In genomic region chr3:20040476-20041196, GRCh38 we compare ENCODE assay signal across 1 cellular context.
TF ChIP-seq lines count a peak whose summit lies in the region.

No MANE protein-coding gene starts in this region.

TF ChIP-seq in HepG2, 621 proteins besides CTCF, POLR2A, EP300 and RAD21 (continues in another document):
- TF ChIP-seq SIN3A (IDR thresholded peaks at IDR 0.05; ENCODE audit: borderline replicate concordance, low read depth, low read length) (peak; percentile 22; the same call in 1 of the 2 replicates), YY1 (IDR thresholded peaks at IDR 0.05; ENCODE audit: insufficient read depth, insufficient replicate concordance, low read depth, low read length) (peak; percentile 30), GABPB1 (CRISPR knock-in tag; IDR thresholded peaks at IDR 0.05) (peak; percentile 55), RELA (CRISPR knock-in tag; IDR thresholded peaks at IDR 0.05) (no peak), HNRNPK (IDR thresholded peaks at IDR 0.05; ENCODE audit: low read depth, low read length, poor library complexity, severe bottlenecking) (peak; percentile 9), POLR2G (IDR thresholded peaks at IDR 0.05; ENCODE audit: low read depth, low read length) (no peak), ZNF883 (CRISPR knock-in tag; IDR thresholded peaks at IDR 0.05; ENCODE audit: not compliant biosample characterization) (peak; percentile 4), SMAD9 (CRISPR knock-in tag; IDR thresholded peaks at IDR 0.05) (peak; percentile 28; the same call in 1 of the 2 replicates), ELF1 (CRISPR knock-in tag; IDR thresholded peaks at IDR 0.05) (peak; percentile 68), ZNF3 (CRISPR knock-in tag; IDR thresholded peaks at IDR 0.05) (no peak), PLRG1 (conservative IDR thresholded peaks at IDR 0.05) (no peak), ARID5B (CRISPR knock-in tag; IDR thresholded peaks at IDR 0.05) (no peak), YEATS4 (CRISPR knock-in tag; IDR thresholded peaks at IDR 0.05; ENCODE audit: borderline replicate concordance) (0 out of 2 replicates have a peak, but pooled peaks have one; percentile 50), ASH2L (IDR thresholded peaks at IDR 0.05; ENCODE audit: insufficient read length, low read depth, low read length) (no peak), PHF20 (CRISPR knock-in tag; IDR thresholded peaks at IDR 0.05) (0 out of 2 replicates have a peak, but pooled peaks have one; percentile 27), ZNF558 (CRISPR knock-in tag; IDR thresholded peaks at IDR 0.05; ENCODE audit: borderline replicate concordance) (peak; percentile 31; the same call in 1 of the 2 replicates), FOXK1 (CRISPR knock-in tag; IDR thresholded peaks at IDR 0.05; ENCODE audit: borderline replicate concordance, low read depth) (no peak), ZNF101 (CRISPR knock-in tag; IDR thresholded peaks at IDR 0.05; ENCODE audit: borderline replicate concordance, low read depth) (no peak), ZNF562 (CRISPR knock-in tag; IDR thresholded peaks at IDR 0.05; ENCODE audit: borderline replicate concordance) (no peak), ZFP82 (CRISPR knock-in tag; IDR thresholded peaks at IDR 0.05; ENCODE audit: borderline replicate concordance) (0 out of 2 replicates have a peak, but pooled peaks have one; percentile 61), ZNF777 (CRISPR knock-in tag; IDR thresholded peaks at IDR 0.05) (no peak; the same call in 1 of the 2 replicates), ZNF687 (CRISPR knock-in tag; IDR thresholded peaks at IDR 0.05) (peak; percentile 51; the same call in 1 of the 2 replicates), ZNF670 (CRISPR knock-in tag; IDR thresholded peaks at IDR 0.05; ENCODE audit: borderline replicate concordance) (0 out of 2 replicates have a peak, but pooled peaks have one; percentile 39), HDAC1 (CRISPR knock-in tag; IDR thresholded peaks at IDR 0.05) (peak; percentile 33), SAP130 (CRISPR knock-in tag; IDR thresholded peaks at IDR 0.05; ENCODE audit: low read depth) (0 out of 2 replicates have a peak, but pooled peaks have one; percentile 40), SALL1 (CRISPR knock-in tag; IDR thresholded peaks at IDR 0.05) (peak; percentile 26; the same call in 1 of the 2 replicates), MAZ (IDR thresholded peaks at IDR 0.05; ENCODE audit: borderline replicate concordance, low read depth, low read length) (peak; percentile 38; the same call in 1 of the 2 replicates), MAZ (CRISPR knock-in tag; IDR thresholded peaks at IDR 0.05; ENCODE audit: low read depth) (no peak), ZNF446 (CRISPR knock-in tag; IDR thresholded peaks at IDR 0.05) (peak; percentile 57; the same call in 1 of the 2 replicates)
- TF ChIP-seq, protein P1, sequence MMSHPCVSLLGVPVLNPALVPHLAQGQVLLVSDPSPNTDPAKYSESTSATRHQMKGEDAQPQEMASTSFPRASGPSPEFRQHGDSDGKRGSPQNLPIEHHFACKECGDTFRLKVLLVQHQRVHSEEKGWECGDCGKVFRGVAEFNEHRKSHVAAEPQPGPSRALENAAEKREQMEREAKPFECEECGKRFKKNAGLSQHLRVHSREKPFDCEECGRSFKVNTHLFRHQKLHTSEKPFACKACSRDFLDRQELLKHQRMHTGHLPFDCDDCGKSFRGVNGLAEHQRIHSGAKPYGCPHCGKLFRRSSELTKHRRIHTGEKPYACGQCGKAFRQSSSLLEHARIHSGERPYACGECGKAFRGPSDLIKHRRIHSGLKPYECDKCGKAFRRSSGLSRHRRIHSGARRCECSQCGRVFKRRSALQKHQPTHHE (CRISPR knock-in tag; IDR thresholded peaks at IDR 0.05; ENCODE audit: borderline replicate concordance) = 0 out of 2 replicates have a peak, but pooled peaks have one; percentile 2
- TF ChIP-seq, protein P2, sequence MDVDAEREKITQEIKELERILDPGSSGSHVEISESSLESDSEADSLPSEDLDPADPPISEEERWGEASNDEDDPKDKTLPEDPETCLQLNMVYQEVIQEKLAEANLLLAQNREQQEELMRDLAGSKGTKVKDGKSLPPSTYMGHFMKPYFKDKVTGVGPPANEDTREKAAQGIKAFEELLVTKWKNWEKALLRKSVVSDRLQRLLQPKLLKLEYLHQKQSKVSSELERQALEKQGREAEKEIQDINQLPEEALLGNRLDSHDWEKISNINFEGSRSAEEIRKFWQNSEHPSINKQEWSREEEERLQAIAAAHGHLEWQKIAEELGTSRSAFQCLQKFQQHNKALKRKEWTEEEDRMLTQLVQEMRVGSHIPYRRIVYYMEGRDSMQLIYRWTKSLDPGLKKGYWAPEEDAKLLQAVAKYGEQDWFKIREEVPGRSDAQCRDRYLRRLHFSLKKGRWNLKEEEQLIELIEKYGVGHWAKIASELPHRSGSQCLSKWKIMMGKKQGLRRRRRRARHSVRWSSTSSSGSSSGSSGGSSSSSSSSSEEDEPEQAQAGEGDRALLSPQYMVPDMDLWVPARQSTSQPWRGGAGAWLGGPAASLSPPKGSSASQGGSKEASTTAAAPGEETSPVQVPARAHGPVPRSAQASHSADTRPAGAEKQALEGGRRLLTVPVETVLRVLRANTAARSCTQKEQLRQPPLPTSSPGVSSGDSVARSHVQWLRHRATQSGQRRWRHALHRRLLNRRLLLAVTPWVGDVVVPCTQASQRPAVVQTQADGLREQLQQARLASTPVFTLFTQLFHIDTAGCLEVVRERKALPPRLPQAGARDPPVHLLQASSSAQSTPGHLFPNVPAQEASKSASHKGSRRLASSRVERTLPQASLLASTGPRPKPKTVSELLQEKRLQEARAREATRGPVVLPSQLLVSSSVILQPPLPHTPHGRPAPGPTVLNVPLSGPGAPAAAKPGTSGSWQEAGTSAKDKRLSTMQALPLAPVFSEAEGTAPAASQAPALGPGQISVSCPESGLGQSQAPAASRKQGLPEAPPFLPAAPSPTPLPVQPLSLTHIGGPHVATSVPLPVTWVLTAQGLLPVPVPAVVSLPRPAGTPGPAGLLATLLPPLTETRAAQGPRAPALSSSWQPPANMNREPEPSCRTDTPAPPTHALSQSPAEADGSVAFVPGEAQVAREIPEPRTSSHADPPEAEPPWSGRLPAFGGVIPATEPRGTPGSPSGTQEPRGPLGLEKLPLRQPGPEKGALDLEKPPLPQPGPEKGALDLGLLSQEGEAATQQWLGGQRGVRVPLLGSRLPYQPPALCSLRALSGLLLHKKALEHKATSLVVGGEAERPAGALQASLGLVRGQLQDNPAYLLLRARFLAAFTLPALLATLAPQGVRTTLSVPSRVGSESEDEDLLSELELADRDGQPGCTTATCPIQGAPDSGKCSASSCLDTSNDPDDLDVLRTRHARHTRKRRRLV (CRISPR knock-in tag; IDR thresholded peaks at IDR 0.05) = no peak
- TF ChIP-seq, protein P3, sequence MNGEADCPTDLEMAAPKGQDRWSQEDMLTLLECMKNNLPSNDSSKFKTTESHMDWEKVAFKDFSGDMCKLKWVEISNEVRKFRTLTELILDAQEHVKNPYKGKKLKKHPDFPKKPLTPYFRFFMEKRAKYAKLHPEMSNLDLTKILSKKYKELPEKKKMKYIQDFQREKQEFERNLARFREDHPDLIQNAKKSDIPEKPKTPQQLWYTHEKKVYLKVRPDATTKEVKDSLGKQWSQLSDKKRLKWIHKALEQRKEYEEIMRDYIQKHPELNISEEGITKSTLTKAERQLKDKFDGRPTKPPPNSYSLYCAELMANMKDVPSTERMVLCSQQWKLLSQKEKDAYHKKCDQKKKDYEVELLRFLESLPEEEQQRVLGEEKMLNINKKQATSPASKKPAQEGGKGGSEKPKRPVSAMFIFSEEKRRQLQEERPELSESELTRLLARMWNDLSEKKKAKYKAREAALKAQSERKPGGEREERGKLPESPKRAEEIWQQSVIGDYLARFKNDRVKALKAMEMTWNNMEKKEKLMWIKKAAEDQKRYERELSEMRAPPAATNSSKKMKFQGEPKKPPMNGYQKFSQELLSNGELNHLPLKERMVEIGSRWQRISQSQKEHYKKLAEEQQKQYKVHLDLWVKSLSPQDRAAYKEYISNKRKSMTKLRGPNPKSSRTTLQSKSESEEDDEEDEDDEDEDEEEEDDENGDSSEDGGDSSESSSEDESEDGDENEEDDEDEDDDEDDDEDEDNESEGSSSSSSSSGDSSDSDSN (CRISPR knock-in tag; IDR thresholded peaks at IDR 0.05) = peak; percentile 65
- TF ChIP-seq, protein P4, sequence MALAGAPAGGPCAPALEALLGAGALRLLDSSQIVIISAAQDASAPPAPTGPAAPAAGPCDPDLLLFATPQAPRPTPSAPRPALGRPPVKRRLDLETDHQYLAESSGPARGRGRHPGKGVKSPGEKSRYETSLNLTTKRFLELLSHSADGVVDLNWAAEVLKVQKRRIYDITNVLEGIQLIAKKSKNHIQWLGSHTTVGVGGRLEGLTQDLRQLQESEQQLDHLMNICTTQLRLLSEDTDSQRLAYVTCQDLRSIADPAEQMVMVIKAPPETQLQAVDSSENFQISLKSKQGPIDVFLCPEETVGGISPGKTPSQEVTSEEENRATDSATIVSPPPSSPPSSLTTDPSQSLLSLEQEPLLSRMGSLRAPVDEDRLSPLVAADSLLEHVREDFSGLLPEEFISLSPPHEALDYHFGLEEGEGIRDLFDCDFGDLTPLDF (CRISPR knock-in tag; IDR thresholded peaks at IDR 0.05) = no peak
- TF ChIP-seq, protein P5, sequence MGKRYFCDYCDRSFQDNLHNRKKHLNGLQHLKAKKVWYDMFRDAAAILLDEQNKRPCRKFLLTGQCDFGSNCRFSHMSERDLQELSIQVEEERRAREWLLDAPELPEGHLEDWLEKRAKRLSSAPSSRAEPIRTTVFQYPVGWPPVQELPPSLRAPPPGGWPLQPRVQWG (CRISPR knock-in tag; IDR thresholded peaks at IDR 0.05; ENCODE audit: borderline replicate concordance, low read depth) = no peak
- TF ChIP-seq, protein P6, sequence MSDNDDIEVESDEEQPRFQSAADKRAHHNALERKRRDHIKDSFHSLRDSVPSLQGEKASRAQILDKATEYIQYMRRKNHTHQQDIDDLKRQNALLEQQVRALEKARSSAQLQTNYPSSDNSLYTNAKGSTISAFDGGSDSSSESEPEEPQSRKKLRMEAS (IDR thresholded peaks at IDR 0.05) = peak; percentile 42; the same call in 1 of the 2 replicates
- TF ChIP-seq, protein P7, sequence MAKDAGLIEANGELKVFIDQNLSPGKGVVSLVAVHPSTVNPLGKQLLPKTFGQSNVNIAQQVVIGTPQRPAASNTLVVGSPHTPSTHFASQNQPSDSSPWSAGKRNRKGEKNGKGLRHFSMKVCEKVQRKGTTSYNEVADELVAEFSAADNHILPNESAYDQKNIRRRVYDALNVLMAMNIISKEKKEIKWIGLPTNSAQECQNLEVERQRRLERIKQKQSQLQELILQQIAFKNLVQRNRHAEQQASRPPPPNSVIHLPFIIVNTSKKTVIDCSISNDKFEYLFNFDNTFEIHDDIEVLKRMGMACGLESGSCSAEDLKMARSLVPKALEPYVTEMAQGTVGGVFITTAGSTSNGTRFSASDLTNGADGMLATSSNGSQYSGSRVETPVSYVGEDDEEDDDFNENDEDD (CRISPR knock-in tag; IDR thresholded peaks at IDR 0.05; ENCODE audit: borderline replicate concordance) = peak; percentile 32; the same call in 1 of the 2 replicates
